20 cellular contexts compared by ENCODE assay signal in genomic region chr7:83040454-83040853, GRCh38.
A peak's percentile ranks its signal among the peaks of the same experiment; 100 is the strongest.
DNase-seq lines count a peak whose midpoint lies in the region; ATAC-seq, FAIRE-seq and TF ChIP-seq lines count a peak whose summit lies in the region.
"Had no signal": no experiment of that assay in that cellular context is flagged by ENCODE, and none has a peak within 500 bp of the region (broad histone marks: within the 10 kb centered on the region; RNA-seq: fewer than 3 reads in every experiment).

No MANE protein-coding gene starts in this region.

- no TSS peak for BruUV-seq in HepG2 (replicated peaks; lab: Mats Ljungman, UMichigan)

- no peak for TF ChIP-seq RAD21 in HepG2 (CRISPR knock-in tag; IDR thresholded peaks at IDR 0.05)

- no peak overlapping the region for H4K8ac ChIP-seq in H9 (replicated peaks; ENCODE audit: insufficient read length, low read depth, low read length)

- H3K9me3 ChIP-seq in H9 (ENCODE audit: control insufficient read depth, low read depth, low read length), result no peaks in the 10 kb centered on the region
- H3K9me3 ChIP-seq in endodermal cell (ENCODE audit: control insufficient read depth, low read length), result no peaks in the 10 kb centered on the region
- H3K9me3 ChIP-seq in HepG2 (ENCODE audit: low read length), result no peaks in the 10 kb centered on the region
- H3K9me3 ChIP-seq: BLaER1 treated with 17β-estradiol and CSF1 and Interleukin-3, amounts not matched to agents 10 nM and 100 nM; SK-N-SH had no signal

- intact Hi-C loops in HepG2 (cut with micrococcal nuclease; ENCODE audit: unreplicated experiment), result no loop called here

- H4K5ac ChIP-seq in H9 (ENCODE audit: insufficient read length, low read depth, low read length), result no peak overlapping the region

- H2BK15ac ChIP-seq in H9 (ENCODE audit: low read depth, low read length), result no peak overlapping the region

- in situ Hi-C loops in HepG2 (cut with HindIII; ENCODE audit: extremely low pct_ligation_motif_present, low pct_unique_long_range_greater_than_20kb), result no loop called here

- WGBS in H9 (ENCODE audit: extremely low coverage, insufficient read length, low lambda C conversion rate), result no CpG with 5 or more reads among the region's 5 CpGs
- WGBS in endodermal cell (ENCODE audit: insufficient coverage in 1 of 2, insufficient read length in 1 of 2), 2 experiments, result 56 to 79% methylated on average over 4 to 5 of the region's 5 CpGs
- WGBS in HepG2 (ENCODE audit: low lambda C conversion rate), result 12% methylated on average over 5 of the region's 5 CpGs

- POLR2A ChIA-PET in HepG2 (lab: Yijun Ruan, JAX), result no interaction called here

- H3K14ac ChIP-seq in H9 (ENCODE audit: insufficient read depth, low read length), result no peak overlapping the region

- H4K91ac ChIP-seq in H9 (ENCODE audit: insufficient read length, low read depth, low read length), result no peak overlapping the region

- H3K23me2 ChIP-seq in H9 (ENCODE audit: insufficient read length, low read depth, low read length, poor library complexity, severe bottlenecking), result no peaks in the 10 kb centered on the region

- TF ChIP-seq EP300 in HepG2 (IDR thresholded peaks at IDR 0.05; ENCODE audit: low read depth in 2 of 2, low read length in 2 of 2) (no peak), HepG2 (CRISPR knock-in tag; IDR thresholded peaks at IDR 0.05; ENCODE audit: borderline replicate concordance) (no peak)

- no peak overlapping the region for H3K4ac ChIP-seq in H9 (ENCODE audit: low read depth, low read length)

- no peak for TF ChIP-seq POLR2A in HepG2 (IDR thresholded peaks at IDR 0.05; ENCODE audit: insufficient read depth in 1 of 2, low read depth in 2 of 2, low read length in 2 of 2)

- DNase-seq in H9 (no peak), Kasumi-1 (lab: John Stamatoyannopoulos, UW) (peak; percentile 80 to 82), NOMO-1 treated with dmso at 0.1 percent for 144 hours (lab: John Stamatoyannopoulos, UW; ENCODE audit: unreplicated experiment) (peak; percentile 64), endodermal cell (no peak), epidermal melanocyte (ENCODE audit: insufficient read length, low spot score) (no peak), HepG2 (ENCODE audit: low spot score) (no peak)
- no peak for DNase-seq in activated CD4-positive, alpha-beta T cell treated with anti-CD3 and anti-CD28 coated beads for 48 hours
- DNase-seq: Calu3; CD8-positive, alpha-beta T cell; NCI-H1105 treated with DMSO at 0.1 percent for 48 hours; NCI-H1694; NCI-H2227 treated with DMSO at 0.1 percent for 48 hours; NCI-H524; SK-N-SH had no signal

- H3K4me1 ChIP-seq in H9 (ENCODE audit: insufficient read depth, low read length) (0 out of 2 replicates have a peak, but pooled peaks cover 3% of the 10 kb centered on the region), endodermal cell (ENCODE audit: control insufficient read depth, insufficient read depth, low read length) (no peaks in the 10 kb centered on the region), HepG2 (ENCODE audit: insufficient read depth, low read length) (no peaks in the 10 kb centered on the region)
- H3K4me1 ChIP-seq: BLaER1 treated with 17β-estradiol and CSF1 and Interleukin-3, amounts not matched to agents 10 nM and 100 nM had no signal

- H3K27ac Mint-ChIP-seq in H9, result peak overlapping the region in 2 of 3 experiments; percentile 1 to 42; a peak in 3 of 7 replicates
- H3K27ac Mint-ChIP-seq in endodermal cell, result no peak overlapping the region
- H3K27ac Mint-ChIP-seq: CD8-positive, alpha-beta T cell had no signal

- H2BK20ac ChIP-seq in H9 (ENCODE audit: low read depth, low read length, poor library complexity, severe bottlenecking), result no peak overlapping the region

- H2AFZ ChIP-seq in H9 (ENCODE audit: low read length) (no peak overlapping the region), HepG2 (ENCODE audit: low read length) (no peak overlapping the region)

- H3T11ph ChIP-seq in H9 (ENCODE audit: low read length), result no peak overlapping the region

- H3K9me3 Mint-ChIP-seq in H9, result no peaks in the 10 kb centered on the region
- H3K9me3 Mint-ChIP-seq in endodermal cell, result no peaks in the 10 kb centered on the region

- H3K36me3 ChIP-seq in endodermal cell (ENCODE audit: control insufficient read depth, insufficient read depth, low read length) (no peaks in the 10 kb centered on the region), HepG2 (replicated peaks in 1 of 2; ENCODE audit: control insufficient read depth in 1 of 2, insufficient read depth in 2 of 2, low read length in 2 of 2) (no peaks in the 10 kb centered on the region)
- H3K36me3 ChIP-seq: BLaER1 treated with 17β-estradiol and CSF1 and Interleukin-3, amounts not matched to agents 10 nM and 100 nM had no signal

- H2AK5ac ChIP-seq in H9 (ENCODE audit: insufficient read length, low read length), result no peak overlapping the region

- H3K4me1 Mint-ChIP-seq in H9 (peaks cover 20 to 21% of the 10 kb centered on the region in 2 experiments), endodermal cell (peaks cover 14% of the 10 kb centered on the region)

- no peak overlapping the region for H3K23ac ChIP-seq in H9 (ENCODE audit: insufficient read length, low read depth, low read length)

- H3K9ac ChIP-seq in H9 (ENCODE audit: extremely low read depth, insufficient read length, low read length) (no peak overlapping the region), endodermal cell (ENCODE audit: extremely low read depth, low read length, poor library complexity, severe bottlenecking) (no peak overlapping the region), HepG2 (ENCODE audit: insufficient read depth, low read depth, low read length) (no peak overlapping the region)
- H3K9ac ChIP-seq: BLaER1 treated with 17β-estradiol and CSF1 and Interleukin-3, amounts not matched to agents 10 nM and 100 nM; SK-N-SH had no signal

- TF ChIP-seq CTCF in H9 (conservative IDR thresholded peaks at IDR 0.05) (no peak), endodermal cell (conservative IDR thresholded peaks at IDR 0.05) (no peak), HepG2 (CRISPR knock-in tag; IDR thresholded peaks at IDR 0.05) (no peak)

- H3K4me2 ChIP-seq in H9 (ENCODE audit: insufficient read depth, insufficient read length, low read length) (no peak overlapping the region), HepG2 (ENCODE audit: low read depth, low read length) (no peak overlapping the region)
- H3K4me2 ChIP-seq: BLaER1 treated with 17β-estradiol and CSF1 and Interleukin-3, amounts not matched to agents 10 nM and 100 nM; SK-N-SH had no signal

- H2BK5ac ChIP-seq in H9 (ENCODE audit: insufficient read length, low read length), result no peak overlapping the region

- no peak overlapping the region for H3K18ac ChIP-seq in H9 (ENCODE audit: insufficient read length, low read depth, low read length)

- ATAC-seq in HepG2 (no peak), HG03457 (IDR thresholded peaks at IDR 0.05; ENCODE audit: unreplicated experiment) (no peak)
- ATAC-seq: CD8-positive, alpha-beta T cell; Right ventricle myocardium inferior had no signal

- H3K79me1 ChIP-seq in H9 (ENCODE audit: insufficient read depth, low read depth, low read length, poor library complexity, severe bottlenecking), result no peaks in the 10 kb centered on the region

- H3K36me3 Mint-ChIP-seq in H9 (ENCODE audit: insufficient read depth in 1 of 3, low read depth in 3 of 3), result no peaks in the 10 kb centered on the region
- H3K36me3 Mint-ChIP-seq in endodermal cell (ENCODE audit: low read depth), result no peaks in the 10 kb centered on the region
- H3K36me3 Mint-ChIP-seq: CD8-positive, alpha-beta T cell had no signal

- CTCF ChIA-PET in HepG2 (lab: Yijun Ruan, JAX; ENCODE audit: low intra/inter-chr PET ratio, low total read pairs), result no interaction called here

- no peak overlapping the region for H3K4me3 Mint-ChIP-seq in H9
- H3K4me3 Mint-ChIP-seq in endodermal cell, result no peak overlapping the region
- H3K4me3 Mint-ChIP-seq: CD8-positive, alpha-beta T cell had no signal

- H4K20me1 ChIP-seq in H9 (ENCODE audit: control insufficient read depth, insufficient read depth, insufficient read length) (no peaks in the 10 kb centered on the region), HepG2 (ENCODE audit: insufficient read depth, low read length) (0 out of 2 replicates have a peak, but pooled peaks cover 2% of the 10 kb centered on the region)
- H4K20me1 ChIP-seq: BLaER1 treated with 17β-estradiol and CSF1 and Interleukin-3, amounts not matched to agents 10 nM and 100 nM had no signal

- H2BK120ac ChIP-seq in H9 (ENCODE audit: low read depth, low read length, poor library complexity, severe bottlenecking), result no peak overlapping the region

- no peak overlapping the region for H3K27ac ChIP-seq in H9 (ENCODE audit: insufficient read length, low read depth, low read length)
- peak overlapping the region; percentile 54 for H3K27ac ChIP-seq in endodermal cell (ENCODE audit: low read depth, low read length)
- no peak overlapping the region for H3K27ac ChIP-seq in HepG2 (ENCODE audit: extremely low read length, insufficient read depth, low read length)
- H3K27ac ChIP-seq: BLaER1 treated with 17β-estradiol and CSF1 and Interleukin-3, amounts not matched to agents 10 nM and 100 nM had no signal

- H3K79me2 ChIP-seq in H9 (ENCODE audit: insufficient read depth, low read length), result no peaks in the 10 kb centered on the region
- H3K79me2 ChIP-seq in HepG2 (ENCODE audit: insufficient read depth, low read length), result no peaks in the 10 kb centered on the region

- no peak overlapping the region for H2BK12ac ChIP-seq in H9 (ENCODE audit: insufficient read length, low read depth, low read length)

- H3K27me3 ChIP-seq in H9 (ENCODE audit: insufficient read depth, low read length) (no peaks in the 10 kb centered on the region), endodermal cell (ENCODE audit: control insufficient read depth, insufficient read depth, low read length, poor library complexity, severe bottlenecking) (no peaks in the 10 kb centered on the region), HepG2 (ENCODE audit: control insufficient read depth in 1 of 2, insufficient read depth in 2 of 2, low read length in 2 of 2) (no peaks in the 10 kb centered on the region)
- H3K27me3 ChIP-seq: BLaER1 treated with 17β-estradiol and CSF1 and Interleukin-3, amounts not matched to agents 10 nM and 100 nM had no signal

- no peaks in the 10 kb centered on the region for H3K27me3 Mint-ChIP-seq in H9 (ENCODE audit: low read depth)
- H3K27me3 Mint-ChIP-seq in endodermal cell (ENCODE audit: insufficient read depth), result no peaks in the 10 kb centered on the region

- H3K4me3 ChIP-seq in endodermal cell (ENCODE audit: low read length) (no peak overlapping the region), HepG2 (replicated peaks in 1 of 3; ENCODE audit: insufficient read depth in 1 of 3, low read depth in 2 of 3, low read length in 3 of 3) (no peak overlapping the region)
- H3K4me3 ChIP-seq: BLaER1 treated with 17β-estradiol and CSF1 and Interleukin-3, amounts not matched to agents 10 nM and 100 nM had no signal

- no peak overlapping the region for H3K56ac ChIP-seq in H9 (ENCODE audit: insufficient read length, low read depth, low read length)

- FAIRE-seq in HepG2 (lab: Jason Lieb, UNC), result no peak
- FAIRE-seq: GM12892, GM18507, H1 had no signal

Comparison
In these comparisons a context has a peak if more than half of its experiments do, and no peak if none do; other contexts are left out.
1. DNase-seq: peak in Kasumi-1 (2 of 2) and NOMO-1 treated with dmso at 0.1 percent for 144 hours (single experiment); none in H9 (single experiment), endodermal cell (single experiment), epidermal melanocyte (single experiment), HepG2 (single experiment) and activated CD4-positive, alpha-beta T cell treated with anti-CD3 and anti-CD28 coated beads for 48 hours (single experiment).